ENCODE assay signal across 8 cellular contexts in the genomic region with DNA sequence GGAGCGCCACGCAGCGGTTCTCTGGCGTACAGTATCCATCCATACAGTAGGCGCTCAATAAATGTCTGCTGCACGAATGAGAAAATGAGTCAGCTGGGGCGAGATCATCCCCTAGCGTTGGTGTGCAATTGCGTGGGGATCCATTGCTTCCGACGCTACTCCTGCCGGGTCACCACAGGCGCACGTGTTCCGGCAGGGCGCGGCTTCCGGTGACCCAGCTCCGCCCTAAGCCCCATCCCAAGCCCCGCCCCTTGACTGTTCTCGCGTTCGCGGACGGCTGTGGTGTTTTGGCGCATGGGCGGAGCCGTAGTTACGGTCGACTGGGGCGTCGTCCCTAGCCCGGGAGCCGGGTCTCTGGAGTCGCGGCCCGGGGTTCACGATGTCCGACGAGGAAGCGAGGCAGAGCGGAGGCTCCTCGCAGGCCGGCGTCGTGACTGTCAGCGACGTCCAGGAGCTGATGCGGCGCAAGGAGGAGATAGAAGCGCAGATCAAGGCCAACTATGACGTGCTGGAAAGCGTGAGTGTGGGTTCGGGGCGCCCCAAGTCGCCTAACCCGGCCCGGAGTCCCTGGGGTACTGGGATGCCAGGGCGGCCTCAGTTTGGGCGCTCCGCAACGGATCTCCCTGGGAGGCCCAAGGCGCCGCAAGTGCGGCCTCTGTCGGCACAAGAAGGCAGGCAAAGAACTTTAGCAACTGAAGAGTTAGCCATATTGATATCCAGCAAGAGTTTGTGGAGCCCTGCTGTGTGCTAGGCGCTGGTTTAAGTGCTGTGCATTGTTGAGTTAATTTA. TPM values are rescaled to one million over a fixed set of nuclear protein-coding genes. Genes with fewer than 3 reads are reported as not detected.
A peak's percentile ranks its signal among the peaks of the same experiment; 100 is the strongest.
DNase-seq lines count a peak whose midpoint lies in the region; ATAC-seq, FAIRE-seq and TF ChIP-seq lines count a peak whose summit lies in the region.

A gene with protein sequence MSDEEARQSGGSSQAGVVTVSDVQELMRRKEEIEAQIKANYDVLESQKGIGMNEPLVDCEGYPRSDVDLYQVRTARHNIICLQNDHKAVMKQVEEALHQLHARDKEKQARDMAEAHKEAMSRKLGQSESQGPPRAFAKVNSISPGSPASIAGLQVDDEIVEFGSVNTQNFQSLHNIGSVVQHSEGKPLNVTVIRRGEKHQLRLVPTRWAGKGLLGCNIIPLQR (plus strand): TSS at position 313 of the 789 bp plus-strand sequence. CDS start 67 bp downstream, at position 380.

- H4K20me1 ChIP-seq in Karpas-422 (ENCODE audit: insufficient read depth, low read depth, low read length), result 0 out of 2 replicates have a peak, but pooled peaks cover 2% of the 10 kb centered on the region

- H3K4me1 ChIP-seq in Karpas-422 (ENCODE audit: low read length) (peaks cover 42% of the 10 kb centered on the region), esophagus muscularis mucosa (peaks cover 19 to 39% (median 30%) of the 10 kb centered on the region in 4 donors)

- peaks cover 29% of the 10 kb centered on the region for H3K4me1 Mint-ChIP-seq in activated T-cell treated with anti-CD3 and anti-CD28 coated beads, Interleukin-2, amount 50 U/mL, for 72 hours (ENCODE audit: low read depth)

- H3K4me3 Mint-ChIP-seq in activated T-cell treated with anti-CD3 and anti-CD28 coated beads, Interleukin-2, amount 50 U/mL, for 72 hours, result peak within 1 kb of the TSS; percentile 94 to 97

- peak within 1 kb of the TSS; percentile 93 for H3K27ac Mint-ChIP-seq in activated T-cell treated with anti-CD3 and anti-CD28 coated beads, Interleukin-2, amount 50 U/mL, for 72 hours

- ATAC-seq in GM21825 (IDR thresholded peaks at IDR 0.05; ENCODE audit: unreplicated experiment), result peak; percentile 94
- peak; percentile 94 to 95 for ATAC-seq in activated T-cell treated with anti-CD3 and anti-CD28 coated beads, Interleukin-2, amount 50 U/mL, for 72 hours (replicated peaks in 1 of 2)

- intact Hi-C loops in esophagus muscularis mucosa (cut with DNase I), result loop anchor here (2.0 kb wide), 2 partner anchors 50 to 76 kb away; no protein-coding TSS in a partner anchor

- H3K27me3 Mint-ChIP-seq in activated T-cell treated with anti-CD3 and anti-CD28 coated beads, Interleukin-2, amount 50 U/mL, for 72 hours (ENCODE audit: low read depth), result no peaks in the 10 kb centered on the region

- no peaks in the 10 kb centered on the region for H3K36me3 Mint-ChIP-seq in activated T-cell treated with anti-CD3 and anti-CD28 coated beads, Interleukin-2, amount 50 U/mL, for 72 hours (ENCODE audit: insufficient read depth in 2 of 2)

- H3K79me2 ChIP-seq in Karpas-422 (ENCODE audit: low read length), result peaks cover 40% of the 10 kb centered on the region

- no peaks in the 10 kb centered on the region for H3K9me2 ChIP-seq in Karpas-422 (replicated peaks; ENCODE audit: insufficient read depth, low read length)

- peak within 1 kb of the TSS; percentile 82 for H3K9ac ChIP-seq in Karpas-422 (ENCODE audit: low read length)

- H3K9me3 ChIP-seq in Karpas-422 (ENCODE audit: low read length) (no peaks in the 10 kb centered on the region), esophagus muscularis mucosa (no peaks in the 10 kb centered on the region)

- peak; percentile 69 for FAIRE-seq in RCC 7860 (lab: Jason Lieb, UNC)

- H3K9me3 Mint-ChIP-seq in activated T-cell treated with anti-CD3 and anti-CD28 coated beads, Interleukin-2, amount 50 U/mL, for 72 hours, result no peaks in the 10 kb centered on the region

- H3K27me3 ChIP-seq in Karpas-422 (ENCODE audit: low read length) (no peaks in the 10 kb centered on the region), esophagus muscularis mucosa (peaks cover 0 to 8% (median 0%) of the 10 kb centered on the region in 4 donors)

- peak; percentile 67 for TF ChIP-seq POLR2A in esophagus muscularis mucosa (IDR thresholded peaks at IDR 0.05; ENCODE audit: low read depth)

- peak within 1 kb of the TSS; percentile 85 for H2AFZ ChIP-seq in Karpas-422 (ENCODE audit: low read length)

- peak within 1 kb of the TSS; percentile 71 for H3K4me2 ChIP-seq in Karpas-422 (ENCODE audit: low read depth, low read length, poor library complexity, severe bottlenecking)

- H3K4me3 ChIP-seq in Karpas-422 (ENCODE audit: low read length) (peak within 1 kb of the TSS; percentile 80), esophagus muscularis mucosa (peak within 1 kb of the TSS; percentile 65 to 98 (median 70))

- peak within 1 kb of the TSS; percentile 86 for H3K27ac ChIP-seq in Karpas-422 (ENCODE audit: low read length)
- peak within 1 kb of the TSS; percentile 88 to 99 (median 92) for H3K27ac ChIP-seq in esophagus muscularis mucosa (replicated peaks in 1 of 4)

- TF ChIP-seq EP300 in esophagus muscularis mucosa (IDR thresholded peaks at IDR 0.05), result no peak

- H3K36me3 ChIP-seq in Karpas-422 (ENCODE audit: insufficient read depth, low read length) (peaks cover 4% of the 10 kb centered on the region; the same call in 1 of the 2 replicates), esophagus muscularis mucosa (peaks cover 0 to 29% (median 10%) of the 10 kb centered on the region in 4 donors)

- peak; percentile 54 to 72 (median 65) for TF ChIP-seq CTCF in esophagus muscularis mucosa (IDR thresholded peaks at IDR 0.05)

- 1% methylated on average over 32 of the region's 67 CpGs for WGBS in esophagus muscularis mucosa

- DNase-seq in Daoy (ENCODE audit: low read depth) (peak; percentile 99), Karpas-422 (peak; percentile 99), RCC 7860 (ENCODE audit: low spot score) (peak; percentile 90), esophagus muscularis mucosa (ENCODE audit: extremely low spot score) (peak; percentile 99), myocyte (ENCODE audit: low read depth) (peak; percentile 98)
- peak; percentile 99 to 100 for DNase-seq in activated T-cell treated with anti-CD3 and anti-CD28 coated beads, Interleukin-2, amount 50 U/mL, for 72 hours
- peak; percentile 97 to 98 for DNase-seq in stimulated activated CD8-positive, alpha-beta memory T cell treated with anti-CD3 and anti-CD28 coated beads, Interleukin-7, amount 100 ng/mL, for 48 hours (ENCODE audit: extremely low read depth in 1 of 2, low read depth in 1 of 2)

RNA-seq across cellular contexts. Expression of the gene that starts here (rescaled TPM):
- total RNA-seq in Daoy (2014; rRNA removed; shearing (Covaris generic)), result 61.6 and 70.8 TPM in 2 replicates
- total RNA-seq in Karpas-422 (2014; rRNA removed; shearing (Covaris generic); ENCODE audit: low replicate concordance), result 70.6 and 127 TPM in 2 replicates
- 10 to 100 TPM; 56.9 to 85.7 TPM for total RNA-seq in activated T-cell treated with anti-CD3 and anti-CD28 coated beads, Interleukin-2, amount 50 U/mL, for 72 hours
- total RNA-seq in esophagus muscularis mucosa (10 to 100 TPM; 22.4 to 63.7 (median 44.4) TPM), myocyte (86.5 and 98.8 TPM in 2 replicates)
- polyA plus RNA-seq in myocyte (2012), result 108 TPM

Comparison
In these comparisons a context has a peak if more than half of its experiments do, and no peak if none do; other contexts are left out.
1. Peak in every context shown above with its lines: DNase-seq, ATAC-seq, H3K4me3 ChIP-seq and H3K27ac ChIP-seq.